Comparison of ENCODE assay signal across 8 cellular contexts in the genomic region with DNA sequence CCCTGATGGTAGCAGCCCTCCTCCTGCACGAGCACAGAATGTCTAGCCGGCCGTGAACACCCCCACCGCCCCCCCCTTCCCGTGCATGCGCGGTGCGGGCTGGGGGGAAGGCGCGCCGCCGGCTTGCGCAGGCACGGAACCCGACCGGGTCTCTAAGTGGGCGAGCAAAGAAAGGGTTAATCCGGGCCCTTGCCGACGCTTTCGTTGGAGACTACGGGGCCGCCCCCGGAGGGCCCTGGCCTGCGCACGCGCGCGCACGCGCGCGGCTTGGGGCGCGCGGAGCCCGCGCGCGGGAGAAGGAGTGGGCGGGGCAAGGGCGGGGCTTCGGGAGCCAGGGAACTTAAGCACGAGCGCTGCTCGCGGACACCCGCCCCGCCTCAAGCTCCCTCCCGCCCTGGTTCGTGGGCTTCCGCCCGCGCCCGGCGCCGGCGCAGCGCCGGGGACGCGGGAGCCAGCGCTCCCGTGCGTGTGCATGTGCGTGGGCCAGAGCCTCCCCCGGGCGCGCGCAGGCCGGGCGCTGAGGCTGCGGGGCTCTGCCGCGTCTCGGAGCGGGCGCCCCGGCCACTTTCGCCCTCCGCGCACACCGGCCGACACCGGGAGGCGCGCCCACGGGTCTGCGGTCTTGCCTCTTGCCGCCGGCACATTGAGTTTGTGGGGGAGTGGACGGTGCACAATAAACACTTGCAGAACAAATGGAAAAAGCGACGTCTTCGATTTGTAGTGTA.
A peak's percentile ranks its signal among the peaks of the same experiment; 100 is the strongest.
DNase-seq lines count a peak whose midpoint lies in the region; ATAC-seq and TF ChIP-seq lines count a peak whose summit lies in the region.

No MANE protein-coding gene starts in this region.

- DNase-seq in AG20443 (ENCODE audit: low spot score), result peak; percentile 99
- DNase-seq in NCI-H446 (lab: John Stamatoyannopoulos, UW), result peak; percentile 89 to 95
- peak; percentile 88 to 93 for DNase-seq in activated CD4-positive, alpha-beta T cell treated with anti-CD3 and anti-CD28 coated beads for 24 hours (ENCODE audit: low read depth in 2 of 2)
- DNase-seq in choroid plexus epithelial cell (ENCODE audit: low read depth), result peak; percentile 98
- peak; percentile 97 for DNase-seq in kidney tubule cell (ENCODE audit: low spot score)
- peak; percentile 91 to 94 for DNase-seq in stimulated activated CD4-positive, alpha-beta T cell treated with anti-CD3 and anti-CD28 coated beads, Interleukin-1b, Interleukin-23, amount 100 ng/mL, for 1 hour (ENCODE audit: low read depth in 2 of 2)

- ATAC-seq in GM19043 (IDR thresholded peaks at IDR 0.05; ENCODE audit: low read depth, unreplicated experiment) (peak; percentile 47), HG03354 (IDR thresholded peaks at IDR 0.05; ENCODE audit: poor library complexity, severe bottlenecking, unreplicated experiment) (peak; percentile 73)

- peak overlapping the region; percentile 79 for H3K4me3 ChIP-seq in choroid plexus epithelial cell (ENCODE audit: low read depth, low read length)

- TF ChIP-seq CTCF in choroid plexus epithelial cell (conservative IDR thresholded peaks at IDR 0.05; ENCODE audit: low read depth, low read length), result no peak

Comparison
In these comparisons a context has a peak if more than half of its experiments do, and no peak if none do; other contexts are left out.
1. Peak in every context shown above with its lines: DNase-seq, ATAC-seq and H3K4me3 ChIP-seq.